11 cellular contexts compared by ENCODE assay signal in the genomic region with DNA sequence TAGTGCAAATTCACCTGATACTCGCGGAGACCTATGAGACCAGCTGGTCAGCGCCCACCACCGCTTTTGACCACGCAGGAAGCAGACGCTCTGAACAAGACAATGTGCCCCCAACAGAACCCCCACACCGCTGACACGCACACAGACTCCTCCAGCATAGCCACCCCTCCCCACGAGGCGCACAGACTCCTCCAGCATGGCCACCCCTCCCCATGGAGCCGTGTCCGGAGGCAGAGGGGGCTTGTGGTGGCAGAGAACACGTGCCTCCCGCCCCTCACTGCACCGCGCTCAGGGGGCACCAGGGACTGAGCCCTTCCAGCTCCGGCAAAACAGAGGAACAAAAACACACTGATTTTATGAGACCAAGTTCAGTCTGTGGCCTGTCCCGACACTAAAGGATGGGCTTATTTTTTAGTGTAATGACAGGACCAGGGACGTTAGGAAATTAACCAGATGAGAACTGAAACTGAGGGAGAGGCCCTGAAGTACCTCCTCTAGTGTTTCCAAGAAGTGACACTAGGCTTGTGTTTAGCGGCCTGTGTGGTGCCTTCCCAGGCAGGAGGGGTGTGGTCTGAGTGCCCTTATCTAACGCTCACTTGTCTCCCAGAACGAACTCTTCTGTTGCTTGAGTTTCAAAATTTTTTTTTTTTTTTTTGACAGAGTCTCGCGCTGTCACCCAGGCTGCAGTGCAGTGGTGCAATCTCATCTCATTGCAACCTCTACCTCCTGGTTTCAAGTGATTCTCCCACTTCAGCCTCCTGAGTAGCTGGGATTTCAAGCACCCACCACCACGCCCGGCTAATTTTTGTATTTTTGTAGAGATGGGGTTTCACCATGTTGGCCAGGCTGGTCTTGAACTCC. TPM values are rescaled to one million over a fixed set of nuclear protein-coding genes. Genes with fewer than 3 reads are reported as not detected.
DNase-seq lines count a peak whose midpoint lies in the region; ATAC-seq and TF ChIP-seq lines count a peak whose summit lies in the region.
"Had no signal": no experiment of that assay in that cellular context is flagged by ENCODE, and none has a peak within 500 bp of the region (broad histone marks: within the 10 kb centered on the region; RNA-seq: fewer than 3 reads in every experiment).

No MANE protein-coding gene starts in this region.

- POLR2A ChIA-PET in OCI-LY7 (lab: Charles Lee): no interaction called here

- no TSS peak for BruUV-seq in OCI-LY7 (replicated peaks; lab: Mats Ljungman, UMichigan)

- no peaks in the 10 kb centered on the region for H3K9me3 Mint-ChIP-seq in osteocyte (ENCODE audit: unreplicated experiment)

- DNase-seq in OCI-LY7 (ENCODE audit: low spot score) (peak; percentile 58), lower lobe of right lung (peak; percentile 69), DMS114 treated with DMSO at 0.1 percent for 48 hours (lab: John Stamatoyannopoulos, UW; ENCODE audit: unreplicated experiment) (no peak), osteocyte (ENCODE audit: extremely low spot score, unreplicated experiment) (no peak), GDM1 (lab: John Stamatoyannopoulos, UW) (no peak)
- DNase-seq: midbrain had no signal

- no peak overlapping the region for H3K4me3 ChIP-seq in OCI-LY7 (ENCODE audit: low read depth, low read length, poor library complexity, severe bottlenecking)
- H3K4me3 ChIP-seq in lower lobe of right lung: no peak overlapping the region
- H3K4me3 ChIP-seq: breast epithelium had no signal

- no peaks in the 10 kb centered on the region for H3K36me3 Mint-ChIP-seq in osteocyte (ENCODE audit: unreplicated experiment)

- peak overlapping the region; percentile 53; the same call in 1 of the 2 replicates for H2AFZ ChIP-seq in OCI-LY7 (ENCODE audit: low read length)

- H3K4me2 ChIP-seq in OCI-LY7 (ENCODE audit: low read length): peak overlapping the region; percentile 33; the same call in 1 of the 2 replicates

- no peaks in the 10 kb centered on the region for H3K4me1 Mint-ChIP-seq in osteocyte (ENCODE audit: unreplicated experiment)

- intact Hi-C loops in OCI-LY7 (cut with micrococcal nuclease; ENCODE audit: unreplicated experiment): no loop called here
- intact Hi-C loops in lower lobe of right lung (cut with DNase I): no loop called here

- TF ChIP-seq CTCF in OCI-LY7 (conservative IDR thresholded peaks at IDR 0.05; ENCODE audit: low read length) (no peak), lower lobe of right lung (IDR thresholded peaks at IDR 0.05) (no peak), osteocyte (IDR thresholded peaks at IDR 0.05) (no peak)

- H3K9me2 ChIP-seq in OCI-LY7 (ENCODE audit: insufficient read depth, low read length): no peaks in the 10 kb centered on the region

- H3K9me3 ChIP-seq in OCI-LY7 (ENCODE audit: low read length) (no peaks in the 10 kb centered on the region), lower lobe of right lung (no peaks in the 10 kb centered on the region)
- H3K9me3 ChIP-seq: breast epithelium had no signal

- peaks cover 10% of the 10 kb centered on the region for H3K27me3 Mint-ChIP-seq in osteocyte (ENCODE audit: unreplicated experiment)

- ATAC-seq in GM18520 (IDR thresholded peaks at IDR 0.05; ENCODE audit: unreplicated experiment) (peak; percentile 55), GM21619 (IDR thresholded peaks at IDR 0.05; ENCODE audit: unreplicated experiment) (peak; percentile 72), lower lobe of right lung (peak; percentile 81 to 92), GM19324 (IDR thresholded peaks at IDR 0.05; ENCODE audit: low FRiP score, unreplicated experiment) (no peak)
- ATAC-seq: HCT116 had no signal

- H3K27ac ChIP-seq in OCI-LY7 (ENCODE audit: low read depth, low read length, poor library complexity, severe bottlenecking) (no peak overlapping the region), lower lobe of right lung (no peak overlapping the region)
- H3K27ac ChIP-seq: breast epithelium had no signal

- no peaks in the 10 kb centered on the region for H3K27me3 ChIP-seq in lower lobe of right lung (ENCODE audit: low read depth)
- H3K27me3 ChIP-seq: breast epithelium had no signal

- no peak overlapping the region for H3K27ac Mint-ChIP-seq in osteocyte (ENCODE audit: unreplicated experiment)

- H3K36me3 ChIP-seq in OCI-LY7 (ENCODE audit: insufficient read depth, low read length) (no peaks in the 10 kb centered on the region), lower lobe of right lung (no peaks in the 10 kb centered on the region)
- H3K36me3 ChIP-seq: breast epithelium had no signal

- no peaks in the 10 kb centered on the region for H3K79me2 ChIP-seq in OCI-LY7 (ENCODE audit: insufficient read depth, low read depth, low read length)

- H3K4me1 ChIP-seq in OCI-LY7 (ENCODE audit: insufficient read depth, low read length, poor library complexity, severe bottlenecking) (peaks cover 15% of the 10 kb centered on the region), lower lobe of right lung (peaks cover 3% of the 10 kb centered on the region)
- H3K4me1 ChIP-seq: breast epithelium had no signal

- H3K4me3 Mint-ChIP-seq in osteocyte (ENCODE audit: unreplicated experiment): no peak overlapping the region

- CTCF ChIA-PET in OCI-LY7 (lab: Charles Lee; ENCODE audit: unreplicated experiment): no interaction called here

- no peaks in the 10 kb centered on the region for H4K20me1 ChIP-seq in OCI-LY7 (ENCODE audit: insufficient read depth, low read length)

RNA-seq across cellular contexts. Expression of a gene that starts 10.0 kb away (rescaled TPM):
- total RNA-seq in OCI-LY7 (2014; rRNA removed; shearing (Covaris generic)): 9.2 and 10.3 TPM in 2 replicates
- 27.0 and 33.4 TPM in 2 replicates for total RNA-seq in OCI-LY7 (2022)
- total RNA-seq in lower lobe of right lung: 83.3 TPM
- total RNA-seq in osteocyte: 62.1 and 63.2 TPM in 2 replicates

Comparison
In these comparisons a context has a peak if more than half of its experiments do, and no peak if none do; other contexts are left out.
1. DNase-seq: peak in OCI-LY7 (single experiment) and lower lobe of right lung (single experiment); none in DMS114 treated with DMSO at 0.1 percent for 48 hours (single experiment), osteocyte (single experiment) and GDM1 (single experiment).